Comparison of ENCODE assay signal across 8 cellular contexts in genomic region chr6:34223964-34224940, GRCh38. TPM values are rescaled to one million over a fixed set of nuclear protein-coding genes. Genes with fewer than 3 reads are reported as not detected.
A peak's percentile ranks its signal among the peaks of the same experiment; 100 is the strongest.
DNase-seq lines count a peak whose midpoint lies in the region; ATAC-seq, FAIRE-seq and TF ChIP-seq lines count a peak whose summit lies in the region.

No MANE protein-coding gene starts in this region.

- ATAC-seq in GM18909 (IDR thresholded peaks at IDR 0.05; ENCODE audit: poor library complexity, unreplicated experiment) (peak; percentile 92), HG03139 (IDR thresholded peaks at IDR 0.05; ENCODE audit: unreplicated experiment) (peak; percentile 71)
- peak; percentile 96 to 97 for ATAC-seq in activated CD4-positive, CD25-positive, alpha-beta regulatory T cell treated with anti-CD3 and anti-CD28 coated beads, Interleukin-2, amount 50 U/mL, for 24 hours
- peak; percentile 100 for ATAC-seq in central memory CD8-positive, alpha-beta T cell (replicated peaks; ENCODE audit: extremely low read depth, poor library complexity, severe bottlenecking)

- peaks cover 6% of the 10 kb centered on the region for H3K4me1 Mint-ChIP-seq in central memory CD8-positive, alpha-beta T cell

- no peaks in the 10 kb centered on the region for H3K9me3 ChIP-seq in kidney (ENCODE audit: control insufficient read depth in 1 of 2, low read length in 2 of 2)

- peak overlapping the region; percentile 93 for H3K9ac ChIP-seq in kidney (ENCODE audit: low read length in 2 of 2)

- peak overlapping the region; percentile 65 for H3K4me3 Mint-ChIP-seq in central memory CD8-positive, alpha-beta T cell

- no peak for FAIRE-seq in kidney (lab: Jason Lieb, UNC)

- peak overlapping the region; percentile 88 to 94 for H3K27ac ChIP-seq in kidney (ENCODE audit: low read depth in 2 of 2, low read length in 2 of 2)

- H3K4me1 ChIP-seq in kidney (ENCODE audit: control insufficient read depth in 1 of 2, insufficient read depth in 1 of 2, low read depth in 1 of 2, low read length in 2 of 2): peaks cover 0 to 7% of the 10 kb centered on the region in 2 donors

- DNase-seq in AG08395 (ENCODE audit: low spot score) (peak; percentile 98), NCI-H2227 treated with DMSO at 0.1 percent for 48 hours (lab: John Stamatoyannopoulos, UW) (peak; percentile 86), kidney (peak; percentile 98)
- DNase-seq in central memory CD8-positive, alpha-beta T cell (ENCODE audit: low spot score in 2 of 2): peak; percentile 79 to 88
- DNase-seq in stimulated activated CD4-positive, alpha-beta T cell treated with anti-CD3 and anti-CD28 coated beads, Interleukin-15, amount 100 ng/mL, for 1 hour (ENCODE audit: low read depth in 1 of 2, low spot score in 1 of 2): peak; percentile 92 to 96

- H3K27me3 Mint-ChIP-seq in central memory CD8-positive, alpha-beta T cell: peaks cover 3% of the 10 kb centered on the region

- H3K27ac Mint-ChIP-seq in central memory CD8-positive, alpha-beta T cell (ENCODE audit: low read depth): peak overlapping the region; percentile 81

- H3K4me3 ChIP-seq in kidney (ENCODE audit: low read length in 2 of 2): peak overlapping the region; percentile 62 to 74

- intact Hi-C loops in kidney (cut with DNase I): no loop called here

- H3K36me3 Mint-ChIP-seq in central memory CD8-positive, alpha-beta T cell (ENCODE audit: insufficient read depth): peaks cover 2% of the 10 kb centered on the region

- H3K36me3 ChIP-seq in kidney (ENCODE audit: control insufficient read depth in 1 of 2, insufficient read depth in 2 of 2, low read length in 2 of 2): no peaks in the 10 kb centered on the region

- no peaks in the 10 kb centered on the region for H3K9me3 Mint-ChIP-seq in central memory CD8-positive, alpha-beta T cell

- no peak for TF ChIP-seq CTCF in kidney (IDR thresholded peaks at IDR 0.05; ENCODE audit: borderline replicate concordance, extremely low read depth, insufficient read depth)

RNA-seq across cellular contexts. Expression of gene HMGA1, which starts 12.4 kb away (rescaled TPM):
- total RNA-seq in kidney: 46.5 TPM
- 27.1 TPM for polyA plus RNA-seq in kidney (ENCODE audit: insufficient read depth, low read depth, low replicate concordance)

RNA-seq across cellular contexts. Expression of gene SMIM29, which starts 24.6 kb away (rescaled TPM):
- 22.6 TPM for total RNA-seq in kidney
- polyA plus RNA-seq in kidney (ENCODE audit: insufficient read depth, low read depth, low replicate concordance): 53.5 TPM

Comparison
In these comparisons a context has a peak if more than half of its experiments do, and no peak if none do; other contexts are left out.
1. Peak in every context shown above with its lines: DNase-seq, ATAC-seq, H3K4me3 ChIP-seq and H3K27ac ChIP-seq.